Comparison of ENCODE assay signal across 19 cellular contexts in the genomic region with DNA sequence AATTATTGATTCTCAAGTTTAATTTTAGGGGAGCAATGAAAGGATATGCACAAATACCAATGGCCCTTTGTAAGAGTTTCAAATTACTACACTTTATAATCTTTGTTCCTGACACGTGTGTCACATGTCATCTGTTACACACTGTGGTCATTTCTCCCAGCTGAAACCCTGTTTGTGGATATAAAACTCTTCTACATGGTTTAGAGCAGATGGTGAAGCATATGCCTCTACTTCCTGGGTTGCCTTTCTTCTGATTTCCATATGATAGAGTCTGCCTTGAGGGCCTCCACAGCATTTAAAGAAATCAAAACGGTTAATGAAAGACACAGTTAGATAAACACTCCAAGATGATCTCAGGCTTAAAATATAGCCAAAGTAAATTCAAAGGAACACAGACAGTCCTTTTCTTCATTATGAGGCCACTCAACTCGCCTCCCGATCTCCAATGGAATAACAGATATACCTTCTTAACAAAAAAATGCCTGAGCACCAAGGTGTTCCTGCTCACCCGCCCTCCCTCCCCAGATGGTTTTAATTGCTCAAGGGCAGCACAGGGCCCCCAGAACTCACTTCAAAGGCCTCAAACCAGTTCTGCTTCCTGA.
DNase-seq lines count a peak whose midpoint lies in the region; ATAC-seq and TF ChIP-seq lines count a peak whose summit lies in the region.
"Had no signal": no experiment of that assay in that cellular context is flagged by ENCODE, and none has a peak within 500 bp of the region (broad histone marks: within the 10 kb centered on the region; RNA-seq: fewer than 3 reads in every experiment).

No MANE protein-coding gene starts in this region.

- no peak for TF ChIP-seq POLR2A in Peyer's patch (IDR thresholded peaks at IDR 0.05)

- H3K27ac Mint-ChIP-seq in glutamatergic neuron (ENCODE audit: unreplicated experiment): peak overlapping the region; percentile 89
- H3K27ac Mint-ChIP-seq: T-helper 17 cell had no signal

- H3K4me3 Mint-ChIP-seq in glutamatergic neuron (ENCODE audit: unreplicated experiment): peak overlapping the region; percentile 37
- H3K4me3 Mint-ChIP-seq: T-helper 17 cell had no signal

- H3K27ac ChIP-seq in Karpas-422 (ENCODE audit: low read length) (no peak overlapping the region), Peyer's patch (no peak overlapping the region)
- H3K27ac ChIP-seq: BLaER1 treated with 17β-estradiol and CSF1 and Interleukin-3, amounts not matched to agents 10 nM and 100 nM had no signal

- H3K4me2 ChIP-seq in Karpas-422 (ENCODE audit: low read depth, low read length, poor library complexity, severe bottlenecking): no peak overlapping the region
- H3K4me2 ChIP-seq: BLaER1 treated with 17β-estradiol and CSF1 and Interleukin-3, amounts not matched to agents 10 nM and 100 nM had no signal

- no peak overlapping the region for H3K9ac ChIP-seq in Karpas-422 (ENCODE audit: low read length)
- H3K9ac ChIP-seq: BLaER1 treated with 17β-estradiol and CSF1 and Interleukin-3, amounts not matched to agents 10 nM and 100 nM had no signal

- no peaks in the 10 kb centered on the region for H3K27me3 ChIP-seq in Karpas-422 (ENCODE audit: low read length)
- H3K27me3 ChIP-seq in Peyer's patch: no peaks in the 10 kb centered on the region

- DNase-seq in DMS 273 (lab: John Stamatoyannopoulos, UW; ENCODE audit: unreplicated experiment) (peak; percentile 98), Karpas-422 (peak; percentile 31), NCI-H82 (lab: John Stamatoyannopoulos, UW) (peak; percentile 52), glutamatergic neuron (no peak), RPMI8226 (no peak), Peyer's patch (no peak)
- DNase-seq: EL, H7, IMR-90, Kasumi-1, MV-4-11, NCI-H1417 treated with DMSO at 0.1 percent for 48 hours, NCI-H2081 treated with DMSO at 0.1 percent for 48 hours, NCI-H446, SHP77 treated with DMSO at 0.1 percent for 48 hours, T-helper 17 cell had no signal

- H3K4me1 ChIP-seq in Karpas-422 (ENCODE audit: low read length): no peaks in the 10 kb centered on the region
- no peaks in the 10 kb centered on the region for H3K4me1 ChIP-seq in Peyer's patch
- H3K4me1 ChIP-seq: BLaER1 treated with 17β-estradiol and CSF1 and Interleukin-3, amounts not matched to agents 10 nM and 100 nM had no signal

- H3K9me3 Mint-ChIP-seq in glutamatergic neuron (ENCODE audit: unreplicated experiment): peaks cover 2% of the 10 kb centered on the region

- no peaks in the 10 kb centered on the region for H3K79me2 ChIP-seq in Karpas-422 (ENCODE audit: low read length)

- H3K9me3 ChIP-seq in Karpas-422 (ENCODE audit: low read length): no peaks in the 10 kb centered on the region
- H3K9me3 ChIP-seq in Peyer's patch: no peaks in the 10 kb centered on the region

- H4K20me1 ChIP-seq in Karpas-422 (ENCODE audit: insufficient read depth, low read depth, low read length): no peaks in the 10 kb centered on the region
- H4K20me1 ChIP-seq: BLaER1 treated with 17β-estradiol and CSF1 and Interleukin-3, amounts not matched to agents 10 nM and 100 nM had no signal

- TF ChIP-seq CTCF in glutamatergic neuron (IDR thresholded peaks at IDR 0.05; ENCODE audit: partially characterized antibody, unreplicated experiment): no peak
- no peak for TF ChIP-seq CTCF in Peyer's patch (IDR thresholded peaks at IDR 0.05)

- H3K36me3 Mint-ChIP-seq in glutamatergic neuron (ENCODE audit: unreplicated experiment): no peaks in the 10 kb centered on the region

- H3K4me1 Mint-ChIP-seq in glutamatergic neuron (ENCODE audit: low read depth, unreplicated experiment): peaks cover 38% of the 10 kb centered on the region
- H3K4me1 Mint-ChIP-seq: T-helper 17 cell had no signal

- H3K36me3 ChIP-seq in Karpas-422 (ENCODE audit: insufficient read depth, low read length) (no peaks in the 10 kb centered on the region), Peyer's patch (no peaks in the 10 kb centered on the region)
- H3K36me3 ChIP-seq: BLaER1 treated with 17β-estradiol and CSF1 and Interleukin-3, amounts not matched to agents 10 nM and 100 nM had no signal

- ATAC-seq in HG03342 (IDR thresholded peaks at IDR 0.05; ENCODE audit: unreplicated experiment): no peak
- ATAC-seq in HG02642 (IDR thresholded peaks at IDR 0.05; ENCODE audit: poor library complexity, unreplicated experiment): no peak
- ATAC-seq: T-helper 17 cell had no signal

- no peaks in the 10 kb centered on the region for H3K9me2 ChIP-seq in Karpas-422 (replicated peaks; ENCODE audit: insufficient read depth, low read length)

- no peak overlapping the region for H2AFZ ChIP-seq in Karpas-422 (ENCODE audit: low read length)

- H3K4me3 ChIP-seq in Karpas-422 (ENCODE audit: low read length) (no peak overlapping the region), Peyer's patch (no peak overlapping the region)
- H3K4me3 ChIP-seq: BLaER1 treated with 17β-estradiol and CSF1 and Interleukin-3, amounts not matched to agents 10 nM and 100 nM had no signal

- H3K27me3 Mint-ChIP-seq in glutamatergic neuron (ENCODE audit: unreplicated experiment): peaks cover 4% of the 10 kb centered on the region
- H3K27me3 Mint-ChIP-seq: T-helper 17 cell had no signal

Comparison
In these comparisons a context has a peak if more than half of its experiments do, and no peak if none do; other contexts are left out.
1. DNase-seq: peak in DMS 273 (single experiment), Karpas-422 (single experiment) and NCI-H82 (single experiment); none in glutamatergic neuron (single experiment), RPMI8226 (single experiment) and Peyer's patch (0 of 3).